In the genomic region with DNA sequence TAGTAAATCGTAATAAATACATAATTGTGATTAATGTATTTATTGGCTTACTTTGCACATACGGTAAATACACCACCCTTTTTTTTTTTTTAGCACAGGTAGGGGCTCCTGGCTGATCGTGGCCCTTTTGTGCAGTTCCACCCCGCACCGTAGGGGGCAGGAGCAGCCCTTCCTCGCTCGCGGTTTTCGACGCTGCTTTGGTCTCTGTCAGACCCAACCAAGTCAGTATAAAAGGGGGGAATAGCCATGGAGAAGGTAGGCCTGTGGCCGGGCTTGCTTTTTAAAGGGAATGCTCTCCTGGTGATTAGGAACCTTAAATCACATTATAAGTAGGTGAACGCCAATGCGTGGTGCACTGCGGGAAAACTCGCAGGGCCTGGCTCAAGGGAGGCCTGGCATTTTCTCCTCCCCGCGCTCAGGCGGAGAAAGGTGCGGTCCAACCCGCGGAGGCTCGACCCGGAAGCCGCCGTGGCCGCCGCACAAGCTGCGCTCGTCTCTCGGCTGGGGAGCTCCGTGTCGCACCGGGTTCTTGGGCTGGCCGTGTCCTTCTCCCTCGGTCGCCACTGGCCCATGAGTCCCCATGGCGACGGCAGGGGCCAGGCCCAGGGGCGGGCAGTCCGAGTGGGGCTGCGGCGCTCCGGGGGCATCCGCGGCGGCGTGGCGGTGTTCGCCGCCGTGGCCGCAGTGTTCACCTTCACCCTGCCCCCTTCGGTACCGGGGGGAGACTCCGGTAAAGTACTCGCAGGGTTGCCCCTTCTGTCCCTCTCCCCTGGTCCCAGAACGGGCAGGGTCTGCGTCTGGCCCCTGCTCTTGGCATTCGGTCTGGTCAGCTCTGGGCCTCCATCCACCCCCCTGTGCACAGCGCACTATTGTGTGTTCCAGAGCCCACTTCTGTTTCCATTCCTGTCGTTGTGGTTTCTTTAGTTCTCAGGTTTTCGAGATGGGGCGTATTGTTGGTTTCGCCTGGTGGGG, we compare ENCODE assay signal across 1 cellular context.
TF ChIP-seq lines count a peak whose summit lies in the region.

A gene (plus strand): TSS at position 454 of the 972 bp plus-strand sequence. CDS start 117 bp downstream, at position 571.

TF ChIP-seq in GM12878, 131 proteins besides CTCF, POLR2A, EP300 and RAD21 (continued from another document and continues in another):
- TF ChIP-seq, protein P1, sequence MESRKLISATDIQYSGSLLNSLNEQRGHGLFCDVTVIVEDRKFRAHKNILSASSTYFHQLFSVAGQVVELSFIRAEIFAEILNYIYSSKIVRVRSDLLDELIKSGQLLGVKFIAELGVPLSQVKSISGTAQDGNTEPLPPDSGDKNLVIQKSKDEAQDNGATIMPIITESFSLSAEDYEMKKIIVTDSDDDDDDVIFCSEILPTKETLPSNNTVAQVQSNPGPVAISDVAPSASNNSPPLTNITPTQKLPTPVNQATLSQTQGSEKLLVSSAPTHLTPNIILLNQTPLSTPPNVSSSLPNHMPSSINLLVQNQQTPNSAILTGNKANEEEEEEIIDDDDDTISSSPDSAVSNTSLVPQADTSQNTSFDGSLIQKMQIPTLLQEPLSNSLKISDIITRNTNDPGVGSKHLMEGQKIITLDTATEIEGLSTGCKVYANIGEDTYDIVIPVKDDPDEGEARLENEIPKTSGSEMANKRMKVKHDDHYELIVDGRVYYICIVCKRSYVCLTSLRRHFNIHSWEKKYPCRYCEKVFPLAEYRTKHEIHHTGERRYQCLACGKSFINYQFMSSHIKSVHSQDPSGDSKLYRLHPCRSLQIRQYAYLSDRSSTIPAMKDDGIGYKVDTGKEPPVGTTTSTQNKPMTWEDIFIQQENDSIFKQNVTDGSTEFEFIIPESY (IDR thresholded peaks at IDR 0.05), result no peak
- peak; percentile 64; the same call in 1 of the 2 replicates for TF ChIP-seq TCF12 (IDR thresholded peaks at IDR 0.05; ENCODE audit: low read depth, low read length)
- TF ChIP-seq HDGF (IDR thresholded peaks at IDR 0.05), result no peak
- no peak; the same call in 1 of the 2 replicates for TF ChIP-seq SIN3A (IDR thresholded peaks at IDR 0.05; ENCODE audit: low read depth, low read length)
- no peak for TF ChIP-seq SUZ12 (IDR thresholded peaks at IDR 0.05; ENCODE audit: unreplicated experiment)
- TF ChIP-seq, protein P2, sequence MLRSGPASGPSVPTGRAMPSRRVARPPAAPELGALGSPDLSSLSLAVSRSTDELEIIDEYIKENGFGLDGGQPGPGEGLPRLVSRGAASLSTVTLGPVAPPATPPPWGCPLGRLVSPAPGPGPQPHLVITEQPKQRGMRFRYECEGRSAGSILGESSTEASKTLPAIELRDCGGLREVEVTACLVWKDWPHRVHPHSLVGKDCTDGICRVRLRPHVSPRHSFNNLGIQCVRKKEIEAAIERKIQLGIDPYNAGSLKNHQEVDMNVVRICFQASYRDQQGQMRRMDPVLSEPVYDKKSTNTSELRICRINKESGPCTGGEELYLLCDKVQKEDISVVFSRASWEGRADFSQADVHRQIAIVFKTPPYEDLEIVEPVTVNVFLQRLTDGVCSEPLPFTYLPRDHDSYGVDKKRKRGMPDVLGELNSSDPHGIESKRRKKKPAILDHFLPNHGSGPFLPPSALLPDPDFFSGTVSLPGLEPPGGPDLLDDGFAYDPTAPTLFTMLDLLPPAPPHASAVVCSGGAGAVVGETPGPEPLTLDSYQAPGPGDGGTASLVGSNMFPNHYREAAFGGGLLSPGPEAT (IDR thresholded peaks at IDR 0.05; ENCODE audit: low read depth), result peak; percentile 98
- no peak for TF ChIP-seq RCOR1 (conservative IDR thresholded peaks at IDR 0.05; ENCODE audit: low read depth, low read length)
- TF ChIP-seq, protein P3, sequence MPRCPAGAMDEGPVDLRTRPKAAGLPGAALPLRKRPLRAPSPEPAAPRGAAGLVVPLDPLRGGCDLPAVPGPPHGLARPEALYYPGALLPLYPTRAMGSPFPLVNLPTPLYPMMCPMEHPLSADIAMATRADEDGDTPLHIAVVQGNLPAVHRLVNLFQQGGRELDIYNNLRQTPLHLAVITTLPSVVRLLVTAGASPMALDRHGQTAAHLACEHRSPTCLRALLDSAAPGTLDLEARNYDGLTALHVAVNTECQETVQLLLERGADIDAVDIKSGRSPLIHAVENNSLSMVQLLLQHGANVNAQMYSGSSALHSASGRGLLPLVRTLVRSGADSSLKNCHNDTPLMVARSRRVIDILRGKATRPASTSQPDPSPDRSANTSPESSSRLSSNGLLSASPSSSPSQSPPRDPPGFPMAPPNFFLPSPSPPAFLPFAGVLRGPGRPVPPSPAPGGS (IDR thresholded peaks at IDR 0.05; ENCODE audit: borderline replicate concordance, insufficient read depth, low read depth, low read length, poor library complexity, severe bottlenecking), result no peak
- TF ChIP-seq NFXL1 (IDR thresholded peaks at IDR 0.05; ENCODE audit: borderline replicate concordance), result no peak
- peak; percentile 15; the same call in 1 of the 2 replicates for TF ChIP-seq RFX5 (IDR thresholded peaks at IDR 0.05; ENCODE audit: low read depth, low read length)
- TF ChIP-seq ZZZ3 (IDR thresholded peaks at IDR 0.05; ENCODE audit: control insufficient read depth, insufficient read length, low read depth), result no peak
- TF ChIP-seq SMARCA5 (IDR thresholded peaks at IDR 0.05), result peak; percentile 34; the same call in 1 of the 2 replicates
- no peak for TF ChIP-seq GABPA (IDR thresholded peaks at IDR 0.05; ENCODE audit: low read depth)
- TF ChIP-seq YY1 (IDR thresholded peaks at IDR 0.05; ENCODE audit: low read depth, low read length), result peak; percentile 65
- TF ChIP-seq CREB1 (IDR thresholded peaks at IDR 0.05; ENCODE audit: low read depth), result peak; percentile 68
- peak; percentile 60 for TF ChIP-seq MXI1 (IDR thresholded peaks at IDR 0.05; ENCODE audit: low read depth, low read length)
- TF ChIP-seq WRNIP1 (IDR thresholded peaks at IDR 0.05; ENCODE audit: borderline replicate concordance, low read depth, low read length), result no peak
- no peak for TF ChIP-seq RAD51 (IDR thresholded peaks at IDR 0.05)
- TF ChIP-seq EGR1 (IDR thresholded peaks at IDR 0.05; ENCODE audit: borderline replicate concordance in 1 of 2, low read depth in 2 of 2, low read length in 2 of 2), result peak in 1 of 2 experiments; percentile 25; a peak in 1 of 3 replicates
- 0 out of 2 replicates have a peak, but pooled peaks have one; percentile 34 for TF ChIP-seq BRCA1 (IDR thresholded peaks at IDR 0.05; ENCODE audit: low read depth, low read length)
- peak; percentile 87 for TF ChIP-seq GATAD2B (conservative IDR thresholded peaks at IDR 0.05; ENCODE audit: low read depth)
- TF ChIP-seq CBX5 (IDR thresholded peaks at IDR 0.05; ENCODE audit: low read depth), result 0 out of 2 replicates have a peak, but pooled peaks have one; percentile 40
- TF ChIP-seq TAF1 (IDR thresholded peaks at IDR 0.05; ENCODE audit: borderline replicate concordance, low read depth, low read length), result peak; percentile 97
- TF ChIP-seq NR2C2 (IDR thresholded peaks at IDR 0.05; ENCODE audit: borderline replicate concordance, control insufficient read depth, insufficient read length, low read depth), result no peak
- no peak for TF ChIP-seq EED (IDR thresholded peaks at IDR 0.05; ENCODE audit: low read depth)
- TF ChIP-seq, protein P4, sequence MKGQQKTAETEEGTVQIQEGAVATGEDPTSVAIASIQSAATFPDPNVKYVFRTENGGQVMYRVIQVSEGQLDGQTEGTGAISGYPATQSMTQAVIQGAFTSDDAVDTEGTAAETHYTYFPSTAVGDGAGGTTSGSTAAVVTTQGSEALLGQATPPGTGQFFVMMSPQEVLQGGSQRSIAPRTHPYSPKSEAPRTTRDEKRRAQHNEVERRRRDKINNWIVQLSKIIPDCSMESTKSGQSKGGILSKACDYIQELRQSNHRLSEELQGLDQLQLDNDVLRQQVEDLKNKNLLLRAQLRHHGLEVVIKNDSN (IDR thresholded peaks at IDR 0.05; ENCODE audit: borderline replicate concordance, extremely low read length, insufficient read depth, low read depth, low read length), result no peak
- no peak for TF ChIP-seq KDM1A (IDR thresholded peaks at IDR 0.05; ENCODE audit: borderline replicate concordance)
- no peak for TF ChIP-seq HDAC2 (IDR thresholded peaks at IDR 0.05)
- TF ChIP-seq SP1 (IDR thresholded peaks at IDR 0.05; ENCODE audit: low read depth, low read length), result peak; percentile 75
- TF ChIP-seq FOXM1 (IDR thresholded peaks at IDR 0.05; ENCODE audit: low read depth, low read length), result 0 out of 2 replicates have a peak, but pooled peaks have one; percentile 36
- no peak for TF ChIP-seq MEF2A (IDR thresholded peaks at IDR 0.05; ENCODE audit: insufficient read depth, low read depth, low read length)
- TF ChIP-seq ETV6 (conservative IDR thresholded peaks at IDR 0.05 in 1 of 2, IDR thresholded peaks at IDR 0.05 in 1 of 2; ENCODE audit: borderline replicate concordance in 1 of 2, low read depth in 1 of 2), result no peak
- TF ChIP-seq, protein P5, sequence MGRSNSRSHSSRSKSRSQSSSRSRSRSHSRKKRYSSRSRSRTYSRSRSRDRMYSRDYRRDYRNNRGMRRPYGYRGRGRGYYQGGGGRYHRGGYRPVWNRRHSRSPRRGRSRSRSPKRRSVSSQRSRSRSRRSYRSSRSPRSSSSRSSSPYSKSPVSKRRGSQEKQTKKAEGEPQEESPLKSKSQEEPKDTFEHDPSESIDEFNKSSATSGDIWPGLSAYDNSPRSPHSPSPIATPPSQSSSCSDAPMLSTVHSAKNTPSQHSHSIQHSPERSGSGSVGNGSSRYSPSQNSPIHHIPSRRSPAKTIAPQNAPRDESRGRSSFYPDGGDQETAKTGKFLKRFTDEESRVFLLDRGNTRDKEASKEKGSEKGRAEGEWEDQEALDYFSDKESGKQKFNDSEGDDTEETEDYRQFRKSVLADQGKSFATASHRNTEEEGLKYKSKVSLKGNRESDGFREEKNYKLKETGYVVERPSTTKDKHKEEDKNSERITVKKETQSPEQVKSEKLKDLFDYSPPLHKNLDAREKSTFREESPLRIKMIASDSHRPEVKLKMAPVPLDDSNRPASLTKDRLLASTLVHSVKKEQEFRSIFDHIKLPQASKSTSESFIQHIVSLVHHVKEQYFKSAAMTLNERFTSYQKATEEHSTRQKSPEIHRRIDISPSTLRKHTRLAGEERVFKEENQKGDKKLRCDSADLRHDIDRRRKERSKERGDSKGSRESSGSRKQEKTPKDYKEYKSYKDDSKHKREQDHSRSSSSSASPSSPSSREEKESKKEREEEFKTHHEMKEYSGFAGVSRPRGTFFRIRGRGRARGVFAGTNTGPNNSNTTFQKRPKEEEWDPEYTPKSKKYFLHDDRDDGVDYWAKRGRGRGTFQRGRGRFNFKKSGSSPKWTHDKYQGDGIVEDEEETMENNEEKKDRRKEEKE (IDR thresholded peaks at IDR 0.05), result peak; percentile 97
- TF ChIP-seq SMC3 (IDR thresholded peaks at IDR 0.05; ENCODE audit: borderline replicate concordance, low read length), result no peak
- no peak; the same call in 1 of the 2 replicates for TF ChIP-seq MTA2 (IDR thresholded peaks at IDR 0.05; ENCODE audit: low read depth)
- 0 out of 2 replicates have a peak, but pooled peaks have one; percentile 26 for TF ChIP-seq TARDBP (IDR thresholded peaks at IDR 0.05; ENCODE audit: borderline replicate concordance)
- TF ChIP-seq, protein P6, sequence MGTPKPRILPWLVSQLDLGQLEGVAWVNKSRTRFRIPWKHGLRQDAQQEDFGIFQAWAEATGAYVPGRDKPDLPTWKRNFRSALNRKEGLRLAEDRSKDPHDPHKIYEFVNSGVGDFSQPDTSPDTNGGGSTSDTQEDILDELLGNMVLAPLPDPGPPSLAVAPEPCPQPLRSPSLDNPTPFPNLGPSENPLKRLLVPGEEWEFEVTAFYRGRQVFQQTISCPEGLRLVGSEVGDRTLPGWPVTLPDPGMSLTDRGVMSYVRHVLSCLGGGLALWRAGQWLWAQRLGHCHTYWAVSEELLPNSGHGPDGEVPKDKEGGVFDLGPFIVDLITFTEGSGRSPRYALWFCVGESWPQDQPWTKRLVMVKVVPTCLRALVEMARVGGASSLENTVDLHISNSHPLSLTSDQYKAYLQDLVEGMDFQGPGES (IDR thresholded peaks at IDR 0.05), result no peak
- no peak for TF ChIP-seq YBX1 (IDR thresholded peaks at IDR 0.05)
- peak; percentile 97 for TF ChIP-seq STAT1 (conservative IDR thresholded peaks at IDR 0.05)
- TF ChIP-seq NR2F1 (conservative IDR thresholded peaks at IDR 0.05), result peak; percentile 74
- no peak for TF ChIP-seq NFYA (IDR thresholded peaks at IDR 0.05; ENCODE audit: borderline replicate concordance, low read depth, low read length)
- TF ChIP-seq TBL1XR1 (IDR thresholded peaks at IDR 0.05; ENCODE audit: low read depth, low read length), result peak; percentile 53; the same call in 1 of the 2 replicates
- no peak for TF ChIP-seq NRF1 (conservative IDR thresholded peaks at IDR 0.05; ENCODE audit: low read depth, low read length)
- TF ChIP-seq, protein P7, sequence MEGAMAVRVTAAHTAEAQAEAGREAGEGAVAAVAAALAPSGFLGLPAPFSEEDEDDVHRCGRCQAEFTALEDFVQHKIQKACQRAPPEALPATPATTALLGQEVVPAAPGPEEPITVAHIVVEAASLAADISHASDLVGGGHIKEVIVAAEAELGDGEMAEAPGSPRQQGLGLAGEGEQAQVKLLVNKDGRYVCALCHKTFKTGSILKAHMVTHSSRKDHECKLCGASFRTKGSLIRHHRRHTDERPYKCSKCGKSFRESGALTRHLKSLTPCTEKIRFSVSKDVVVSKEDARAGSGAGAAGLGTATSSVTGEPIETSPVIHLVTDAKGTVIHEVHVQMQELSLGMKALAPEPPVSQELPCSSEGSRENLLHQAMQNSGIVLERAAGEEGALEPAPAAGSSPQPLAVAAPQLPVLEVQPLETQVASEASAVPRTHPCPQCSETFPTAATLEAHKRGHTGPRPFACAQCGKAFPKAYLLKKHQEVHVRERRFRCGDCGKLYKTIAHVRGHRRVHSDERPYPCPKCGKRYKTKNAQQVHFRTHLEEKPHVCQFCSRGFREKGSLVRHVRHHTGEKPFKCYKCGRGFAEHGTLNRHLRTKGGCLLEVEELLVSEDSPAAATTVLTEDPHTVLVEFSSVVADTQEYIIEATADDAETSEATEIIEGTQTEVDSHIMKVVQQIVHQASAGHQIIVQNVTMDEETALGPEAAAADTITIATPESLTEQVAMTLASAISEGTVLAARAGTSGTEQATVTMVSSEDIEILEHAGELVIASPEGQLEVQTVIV (IDR thresholded peaks at IDR 0.05; ENCODE audit: borderline replicate concordance, partially characterized antibody), result peak; percentile 95
- TF ChIP-seq TCF3 (IDR thresholded peaks at IDR 0.05; ENCODE audit: borderline replicate concordance, insufficient read depth, low read depth, low read length), result 0 out of 2 replicates have a peak, but pooled peaks have one; percentile 41
- TF ChIP-seq JUND (IDR thresholded peaks at IDR 0.05; ENCODE audit: low read depth, low read length), result peak; percentile 99
- no peak for TF ChIP-seq PAX8 (IDR thresholded peaks at IDR 0.05)
- TF ChIP-seq ATF7 (IDR thresholded peaks at IDR 0.05; ENCODE audit: low read depth), result peak; percentile 100
- no peak for TF ChIP-seq CHD4 (IDR thresholded peaks at IDR 0.05)
- peak; percentile 54; the same call in 1 of the 2 replicates for TF ChIP-seq NFIC (IDR thresholded peaks at IDR 0.05; ENCODE audit: low read depth, low read length)
- peak; percentile 39; the same call in 1 of the 2 replicates for TF ChIP-seq CHD2 (IDR thresholded peaks at IDR 0.05; ENCODE audit: borderline replicate concordance, low read depth, low read length)
- TF ChIP-seq FOS (IDR thresholded peaks at IDR 0.05; ENCODE audit: borderline replicate concordance, extremely low read depth, insufficient read length), result no peak
